9 cellular contexts compared by ENCODE assay signal in genomic region chr12:12804011-12804410, GRCh38. TPM values are rescaled to one million over a fixed set of nuclear protein-coding genes. Genes with fewer than 3 reads are reported as not detected.
DNase-seq lines count a peak whose midpoint lies in the region; ATAC-seq and TF ChIP-seq lines count a peak whose summit lies in the region.
"Had no signal": no experiment of that assay in that cellular context is flagged by ENCODE, and none has a peak within 500 bp of the region (broad histone marks: within the 10 kb centered on the region; RNA-seq: fewer than 3 reads in every experiment).

No MANE protein-coding gene starts in this region.

- no peaks in the 10 kb centered on the region for H3K27me3 Mint-ChIP-seq in IgD-negative memory B cell
- H3K27me3 Mint-ChIP-seq in activated naive CD8-positive, alpha-beta T cell treated with anti-CD3 and anti-CD28 coated beads, Interleukin-2, amount 50 U/mL, for 24 hours = no peaks in the 10 kb centered on the region

- no peaks in the 10 kb centered on the region for H3K9me3 ChIP-seq in mucosa of rectum (ENCODE audit: control insufficient read depth in 2 of 2, low read length in 2 of 2)
- H3K9me3 ChIP-seq: spleen had no signal

- no peaks in the 10 kb centered on the region for H3K36me3 Mint-ChIP-seq in IgD-negative memory B cell
- H3K36me3 Mint-ChIP-seq in activated naive CD8-positive, alpha-beta T cell treated with anti-CD3 and anti-CD28 coated beads, Interleukin-2, amount 50 U/mL, for 24 hours (ENCODE audit: low read depth) = no peaks in the 10 kb centered on the region

- peak overlapping the region in 1 of 4 donors; percentile 73 for H3K4me3 Mint-ChIP-seq in IgD-negative memory B cell
- H3K4me3 Mint-ChIP-seq in activated naive CD8-positive, alpha-beta T cell treated with anti-CD3 and anti-CD28 coated beads, Interleukin-2, amount 50 U/mL, for 24 hours = no peak overlapping the region

- TF ChIP-seq CTCF in C4-2B (conservative IDR thresholded peaks at IDR 0.05) (no peak), GM10266 (IDR thresholded peaks at IDR 0.05; ENCODE audit: control insufficient read depth, insufficient read depth, low read depth, missing control alignments) (no peak)

- H3K9me3 Mint-ChIP-seq in IgD-negative memory B cell = no peaks in the 10 kb centered on the region
- H3K9me3 Mint-ChIP-seq in activated naive CD8-positive, alpha-beta T cell treated with anti-CD3 and anti-CD28 coated beads, Interleukin-2, amount 50 U/mL, for 24 hours = no peaks in the 10 kb centered on the region

- H3K36me3 ChIP-seq in mucosa of rectum (ENCODE audit: control insufficient read depth in 2 of 2, insufficient read depth in 2 of 2, low read length in 2 of 2) = no peaks in the 10 kb centered on the region
- H3K36me3 ChIP-seq: spleen had no signal

- peak overlapping the region in 1 of 2 donors; percentile 20 for H3K4me3 ChIP-seq in mucosa of rectum (ENCODE audit: low read length in 2 of 2)
- H3K4me3 ChIP-seq: spleen had no signal

- H3K9ac ChIP-seq in mucosa of rectum (ENCODE audit: low read depth in 1 of 2, low read length in 2 of 2) = peak overlapping the region in 1 of 2 donors; percentile 23

- H3K27ac Mint-ChIP-seq in IgD-negative memory B cell = peak overlapping the region in 2 of 3 donors; percentile 7 to 85
- no peak overlapping the region for H3K27ac Mint-ChIP-seq in activated naive CD8-positive, alpha-beta T cell treated with anti-CD3 and anti-CD28 coated beads, Interleukin-2, amount 50 U/mL, for 24 hours

- H3K27me3 ChIP-seq in mucosa of rectum (ENCODE audit: control insufficient read depth in 2 of 2, insufficient read depth in 2 of 2, low read length in 2 of 2) = no peaks in the 10 kb centered on the region
- H3K27me3 ChIP-seq: spleen had no signal

- DNase-seq in activated naive CD8-positive, alpha-beta T cell treated with anti-CD3 and anti-CD28 coated beads, Interleukin-2, amount 50 U/mL, for 24 hours = no peak
- no peak for DNase-seq in NCI-H510A (lab: John Stamatoyannopoulos, UW)
- DNase-seq in NCI-H774 (lab: John Stamatoyannopoulos, UW) = no peak
- no peak for DNase-seq in GM10266 (ENCODE audit: extremely low spot score)
- no peak for DNase-seq in NCI-H2171 (lab: John Stamatoyannopoulos, UW)
- DNase-seq: spleen had no signal

- H3K4me1 Mint-ChIP-seq in IgD-negative memory B cell = peaks cover 34 to 50% (median 49%) of the 10 kb centered on the region in 3 donors
- peaks cover 65% of the 10 kb centered on the region for H3K4me1 Mint-ChIP-seq in activated naive CD8-positive, alpha-beta T cell treated with anti-CD3 and anti-CD28 coated beads, Interleukin-2, amount 50 U/mL, for 24 hours

- ATAC-seq in activated naive CD8-positive, alpha-beta T cell treated with anti-CD3 and anti-CD28 coated beads, Interleukin-2, amount 50 U/mL, for 24 hours = peak; percentile 46

- peaks cover 12 to 21% of the 10 kb centered on the region in 2 donors for H3K4me1 ChIP-seq in mucosa of rectum (ENCODE audit: control insufficient read depth in 2 of 2, insufficient read depth in 2 of 2, low read length in 2 of 2)

- H3K27ac ChIP-seq in C4-2B (peak overlapping the region; percentile 56), mucosa of rectum (ENCODE audit: low read depth in 2 of 2, low read length in 2 of 2) (peak overlapping the region; percentile 72 to 79)

RNA-seq across cellular contexts. Expression of gene DDX47, which starts 9.1 kb away (rescaled TPM):
- polyA plus RNA-seq in IgD-negative memory B cell = 69.0 TPM

RNA-seq across cellular contexts. Expression of gene APOLD1, which starts 18.6 kb away (rescaled TPM):
- polyA plus RNA-seq in IgD-negative memory B cell = 0.23 TPM
